10 cellular contexts compared by ENCODE assay signal in the genomic region with DNA sequence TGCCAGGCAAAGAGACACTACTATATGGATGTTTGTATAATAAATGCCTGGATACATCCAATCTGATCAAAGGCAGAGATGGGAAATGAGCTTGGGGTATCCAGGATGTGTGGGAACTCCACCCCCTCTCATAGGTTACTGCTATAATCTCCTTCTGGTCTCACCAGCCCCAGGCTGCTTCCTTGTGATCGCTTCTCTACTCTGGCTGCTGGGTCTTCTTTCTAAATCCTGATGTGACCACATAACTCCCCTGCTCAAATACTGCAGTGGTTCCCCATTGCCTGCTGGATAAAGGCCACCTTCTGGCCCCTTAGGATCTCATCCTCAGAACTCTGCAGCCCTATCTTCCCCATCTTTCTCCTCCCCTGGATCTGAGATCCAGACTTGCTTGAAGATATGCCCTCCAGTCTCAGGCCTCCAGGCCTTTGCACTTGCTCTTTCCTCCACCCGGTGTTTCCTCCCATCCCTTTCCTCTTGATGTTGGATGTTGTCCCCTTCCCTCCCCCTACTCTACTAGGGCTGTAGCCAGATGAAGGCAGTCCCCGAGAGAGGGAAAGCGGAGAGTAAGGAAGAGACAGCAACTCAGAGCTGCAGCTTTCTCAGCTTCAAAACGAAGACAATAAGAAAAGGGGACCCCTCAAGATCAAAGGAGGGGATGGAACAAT. TPM values are rescaled to one million over a fixed set of nuclear protein-coding genes. Genes with fewer than 3 reads are reported as not detected.
DNase-seq lines count a peak whose midpoint lies in the region; ATAC-seq lines count a peak whose summit lies in the region.
"Had no signal": no experiment of that assay in that cellular context is flagged by ENCODE, and none has a peak within 500 bp of the region (broad histone marks: within the 10 kb centered on the region; RNA-seq: fewer than 3 reads in every experiment).

No MANE protein-coding gene starts in this region.

- H3K27me3 Mint-ChIP-seq in T-helper 2 cell treated with Interferon-gamma antibody and Interleukin-4, amounts not matched to agents 5 μg/mL and 100 μg/mL, for 36 hours (ENCODE audit: low read depth): peaks cover 26% of the 10 kb centered on the region
- peaks cover 62% of the 10 kb centered on the region for H3K27me3 Mint-ChIP-seq in dendritic cell treated with granulocyte-macrophage colony-stimulating factor and Interleukin-4, amounts not matched to agents 40 ng/mL and 50 ng/mL, for 4 days

- intact Hi-C loops in dendritic cell treated with granulocyte-macrophage colony-stimulating factor and Interleukin-4, amounts not matched to agents 40 ng/mL and 50 ng/mL, for 4 days (cut with micrococcal nuclease): no loop called here

- no peak overlapping the region for H2AFZ ChIP-seq in neuron (ENCODE audit: low read depth, low read length)

- DNase-seq in T-helper 2 cell treated with Interferon-gamma antibody and Interleukin-4, amounts not matched to agents 5 μg/mL and 100 μg/mL, for 36 hours (ENCODE audit: low spot score): no peak
- DNase-seq in T-helper 2 cell (no peak), NCI-H146 treated with DMSO at 0.1 percent for 48 hours (lab: John Stamatoyannopoulos, UW; ENCODE audit: unreplicated experiment) (peak; percentile 57), dermis blood vessel endothelial cell (no peak)
- no peak for DNase-seq in stimulated activated CD4-positive, alpha-beta T cell treated with anti-CD3 and anti-CD28 coated beads, Interleukin-2, amount 100 ng/mL, for 24 hours
- DNase-seq: KG1 had no signal

- peaks cover 2% of the 10 kb centered on the region for H3K4me1 Mint-ChIP-seq in T-helper 2 cell treated with Interferon-gamma antibody and Interleukin-4, amounts not matched to agents 5 μg/mL and 100 μg/mL, for 36 hours (ENCODE audit: low read depth)
- peaks cover 18% of the 10 kb centered on the region for H3K4me1 Mint-ChIP-seq in dendritic cell treated with granulocyte-macrophage colony-stimulating factor and Interleukin-4, amounts not matched to agents 40 ng/mL and 50 ng/mL, for 4 days (ENCODE audit: low read depth)

- H3K27ac Mint-ChIP-seq in T-helper 2 cell treated with Interferon-gamma antibody and Interleukin-4, amounts not matched to agents 5 μg/mL and 100 μg/mL, for 36 hours: no peak overlapping the region
- H3K27ac Mint-ChIP-seq in dendritic cell treated with granulocyte-macrophage colony-stimulating factor and Interleukin-4, amounts not matched to agents 40 ng/mL and 50 ng/mL, for 4 days: no peak overlapping the region

- H3K4me3 ChIP-seq in neuron (ENCODE audit: low read length): peak overlapping the region; percentile 50

- no peaks in the 10 kb centered on the region for H3K36me3 ChIP-seq in neuron (ENCODE audit: insufficient read depth, low read length)

- H3K4me1 ChIP-seq in neuron (ENCODE audit: insufficient read depth, low read length): peaks cover 2% of the 10 kb centered on the region

- no peaks in the 10 kb centered on the region for H3K9me3 ChIP-seq in neuron (ENCODE audit: low read length)

- H3K27me3 ChIP-seq in neuron (ENCODE audit: insufficient read depth, low read length): peaks cover 48% of the 10 kb centered on the region

- H3K36me3 Mint-ChIP-seq in T-helper 2 cell treated with Interferon-gamma antibody and Interleukin-4, amounts not matched to agents 5 μg/mL and 100 μg/mL, for 36 hours (ENCODE audit: low read depth): no peaks in the 10 kb centered on the region
- no peaks in the 10 kb centered on the region for H3K36me3 Mint-ChIP-seq in dendritic cell treated with granulocyte-macrophage colony-stimulating factor and Interleukin-4, amounts not matched to agents 40 ng/mL and 50 ng/mL, for 4 days (ENCODE audit: low read depth)

- no peaks in the 10 kb centered on the region for H3K9me3 Mint-ChIP-seq in T-helper 2 cell treated with Interferon-gamma antibody and Interleukin-4, amounts not matched to agents 5 μg/mL and 100 μg/mL, for 36 hours
- H3K9me3 Mint-ChIP-seq in dendritic cell treated with granulocyte-macrophage colony-stimulating factor and Interleukin-4, amounts not matched to agents 40 ng/mL and 50 ng/mL, for 4 days: no peaks in the 10 kb centered on the region

- peak overlapping the region; percentile 67 for H3K4me3 Mint-ChIP-seq in T-helper 2 cell treated with Interferon-gamma antibody and Interleukin-4, amounts not matched to agents 5 μg/mL and 100 μg/mL, for 36 hours
- peak overlapping the region; percentile 1 for H3K4me3 Mint-ChIP-seq in dendritic cell treated with granulocyte-macrophage colony-stimulating factor and Interleukin-4, amounts not matched to agents 40 ng/mL and 50 ng/mL, for 4 days

- ATAC-seq in HG03095 (IDR thresholded peaks at IDR 0.05; ENCODE audit: unreplicated experiment): no peak

RNA-seq across cellular contexts. Expression of a gene that starts 0.8 kb away (rescaled TPM):
- under 0.01 TPM in 1 of 2 replicates, not detected in the other for total RNA-seq in dermis blood vessel endothelial cell

RNA-seq across cellular contexts. Expression of a gene that starts 15.3 kb away (rescaled TPM):
- total RNA-seq in dermis blood vessel endothelial cell: 4.4 and 5.2 TPM in 2 replicates

RNA-seq across cellular contexts. Expression of a gene that starts 43.1 kb away (rescaled TPM):
- 31.1 and 35.5 TPM in 2 replicates for total RNA-seq in dermis blood vessel endothelial cell
- total RNA-seq: T-helper 2 cell treated with Interferon-gamma antibody and Interleukin-4, amounts not matched to agents 100 ng/mL and 5 ng/mL, for 36 hours had no signal
